ENCODE assay signal across 10 cellular contexts in the genomic region with DNA sequence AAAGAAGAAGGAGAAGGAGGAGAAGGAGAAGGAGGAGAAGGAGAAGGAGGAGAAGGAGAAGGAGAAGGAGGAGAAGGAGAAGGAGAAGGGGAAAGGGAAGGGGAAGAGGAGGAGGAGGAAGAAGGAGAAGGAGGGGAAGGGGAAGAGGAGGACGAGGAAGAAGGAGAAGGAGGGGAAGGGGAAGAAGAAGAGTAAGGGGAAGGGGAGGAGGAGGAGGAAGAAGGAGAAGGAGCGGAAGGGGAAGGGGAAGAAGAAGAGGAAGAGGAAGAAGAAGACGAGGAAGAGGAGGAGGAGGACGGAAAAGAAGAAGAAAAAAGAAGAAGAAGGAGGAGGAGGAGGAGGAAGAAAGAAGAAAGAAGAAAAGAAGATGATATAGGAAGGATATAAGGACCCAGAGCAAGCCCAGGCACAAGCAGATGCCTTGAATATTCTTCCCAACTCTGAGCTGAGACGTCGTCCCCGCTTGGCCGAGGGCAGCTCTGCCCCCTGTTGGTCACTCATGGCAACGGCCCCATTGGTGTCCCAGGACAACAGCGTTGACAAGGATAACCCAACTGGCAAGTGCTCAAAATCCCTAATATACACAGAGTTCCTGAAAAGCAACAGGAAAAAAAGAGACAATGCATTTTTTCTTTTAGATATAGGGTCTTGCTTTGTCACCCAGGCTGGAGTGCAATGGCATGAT. TPM values are rescaled to one million over a fixed set of nuclear protein-coding genes. Genes with fewer than 3 reads are reported as not detected.
DNase-seq lines count a peak whose midpoint lies in the region; ATAC-seq and TF ChIP-seq lines count a peak whose summit lies in the region.
"Had no signal": no experiment of that assay in that cellular context is flagged by ENCODE, and none has a peak within 500 bp of the region (broad histone marks: within the 10 kb centered on the region; RNA-seq: fewer than 3 reads in every experiment).

No MANE protein-coding gene starts in this region.

- TF ChIP-seq CTCF in endothelial cell (IDR thresholded peaks at IDR 0.05; ENCODE audit: unreplicated experiment) (peak; percentile 67), smooth muscle cell (IDR thresholded peaks at IDR 0.05; ENCODE audit: borderline replicate concordance, insufficient read depth, poor library complexity, severe bottlenecking) (peak; percentile 46), omental fat pad (IDR thresholded peaks at IDR 0.05) (no peak)
- no peak for TF ChIP-seq CTCF in CD4-positive, alpha-beta T cell (IDR thresholded peaks at IDR 0.05)

- H3K79me2 ChIP-seq in smooth muscle cell (ENCODE audit: low read depth) = no peaks in the 10 kb centered on the region

- no peaks in the 10 kb centered on the region for H3K36me3 Mint-ChIP-seq in endothelial cell (ENCODE audit: low read depth, unreplicated experiment)
- H3K36me3 Mint-ChIP-seq in CD4-positive, alpha-beta T cell (ENCODE audit: low read depth) = no peaks in the 10 kb centered on the region
- H3K36me3 Mint-ChIP-seq: CD4-positive, CD25-positive, alpha-beta regulatory T cell had no signal

- H3K27ac ChIP-seq in smooth muscle cell (ENCODE audit: low read depth) = no peak overlapping the region
- H3K27ac ChIP-seq in CD4-positive, alpha-beta T cell (ENCODE audit: low read depth, low read length) = no peak overlapping the region

- no peaks in the 10 kb centered on the region for H3K4me1 Mint-ChIP-seq in endothelial cell (ENCODE audit: unreplicated experiment)
- H3K4me1 Mint-ChIP-seq in CD4-positive, alpha-beta T cell (ENCODE audit: low read depth) = no peaks in the 10 kb centered on the region
- H3K4me1 Mint-ChIP-seq: CD4-positive, CD25-positive, alpha-beta regulatory T cell had no signal

- no peak overlapping the region for H3K4me3 ChIP-seq in smooth muscle cell

- intact Hi-C loops in CD4-positive, alpha-beta T cell (cut with DNase I, micrococcal nuclease) = no loop called here

- H3K36me3 ChIP-seq in smooth muscle cell (ENCODE audit: low read depth) = no peaks in the 10 kb centered on the region

- no peak overlapping the region for H3K27ac Mint-ChIP-seq in endothelial cell (ENCODE audit: unreplicated experiment)
- no peak overlapping the region for H3K27ac Mint-ChIP-seq in CD4-positive, alpha-beta T cell
- H3K27ac Mint-ChIP-seq: CD4-positive, CD25-positive, alpha-beta regulatory T cell had no signal

- ATAC-seq in omental fat pad (ENCODE audit: low FRiP score) = no peak
- ATAC-seq in GM19328 (IDR thresholded peaks at IDR 0.05; ENCODE audit: unreplicated experiment) = no peak
- ATAC-seq in CD4-positive, alpha-beta T cell (ENCODE audit: poor library complexity) = no peak

- POLR2A ChIA-PET in CD4-positive, alpha-beta T cell (lab: Charles Lee) = no interaction called here

- peak; percentile 23 for DNase-seq in NCI-H82 (lab: John Stamatoyannopoulos, UW)
- no peak for DNase-seq in NCI-H82 treated with DMSO at 0.1 percent for 48 hours (lab: John Stamatoyannopoulos, UW; ENCODE audit: unreplicated experiment)
- peak; percentile 30 for DNase-seq in NAMALWA (ENCODE audit: low spot score)
- peak; percentile 35 for DNase-seq in endothelial cell (ENCODE audit: low spot score)
- DNase-seq in smooth muscle cell (lab: John Stamatoyannopoulos, UW; ENCODE audit: unreplicated experiment) = no peak
- no peak for DNase-seq in omental fat pad (ENCODE audit: low spot score)
- no peak for DNase-seq in CD4-positive, alpha-beta T cell
- DNase-seq: CD4-positive, CD25-positive, alpha-beta regulatory T cell had no signal

- no peak overlapping the region for H2AFZ ChIP-seq in smooth muscle cell (ENCODE audit: low read depth)

- no peak overlapping the region for H3K4me3 Mint-ChIP-seq in endothelial cell (ENCODE audit: unreplicated experiment)
- H3K4me3 Mint-ChIP-seq in CD4-positive, alpha-beta T cell = no peak overlapping the region
- H3K4me3 Mint-ChIP-seq: CD4-positive, CD25-positive, alpha-beta regulatory T cell had no signal

- no peak overlapping the region for H3K4me2 ChIP-seq in smooth muscle cell

- no peaks in the 10 kb centered on the region for H3K9me3 ChIP-seq in smooth muscle cell (replicated peaks; ENCODE audit: low read depth)
- peaks cover 2% of the 10 kb centered on the region for H3K9me3 ChIP-seq in CD4-positive, alpha-beta T cell (ENCODE audit: control insufficient read depth, low read length)

- peaks cover 3% of the 10 kb centered on the region for H3K27me3 Mint-ChIP-seq in endothelial cell (ENCODE audit: unreplicated experiment)
- peaks cover 20% of the 10 kb centered on the region for H3K27me3 Mint-ChIP-seq in CD4-positive, alpha-beta T cell
- H3K27me3 Mint-ChIP-seq: CD4-positive, CD25-positive, alpha-beta regulatory T cell had no signal

- no peaks in the 10 kb centered on the region for H3K9me3 Mint-ChIP-seq in endothelial cell (ENCODE audit: unreplicated experiment)
- peaks cover 3% of the 10 kb centered on the region for H3K9me3 Mint-ChIP-seq in CD4-positive, alpha-beta T cell

- no peaks in the 10 kb centered on the region for H3F3A ChIP-seq in smooth muscle cell (ENCODE audit: low read depth)

- 7% methylated on average over 7 of the region's 10 CpGs for WGBS in smooth muscle cell (ENCODE audit: low lambda C conversion rate)

- no peak overlapping the region for H3K9ac ChIP-seq in smooth muscle cell (ENCODE audit: low read depth)

- no peaks in the 10 kb centered on the region for H3K27me3 ChIP-seq in smooth muscle cell (ENCODE audit: low read depth)
- H3K27me3 ChIP-seq in CD4-positive, alpha-beta T cell (ENCODE audit: control insufficient read depth, insufficient read depth, low read length) = peaks cover 7% of the 10 kb centered on the region

- CTCF ChIA-PET in CD4-positive, alpha-beta T cell (lab: Charles Lee) = no interaction called here

- no peaks in the 10 kb centered on the region for H4K20me1 ChIP-seq in smooth muscle cell (ENCODE audit: low read depth)

- H3K4me1 ChIP-seq in smooth muscle cell (ENCODE audit: low read depth) = no peaks in the 10 kb centered on the region

RNA-seq across cellular contexts. Expression of a gene that starts 30.6 kb away (rescaled TPM):
- total RNA-seq in endothelial cell (ENCODE audit: unreplicated experiment) (not detected), smooth muscle cell (not detected in 2 replicates), omental fat pad (not detected)
- not detected in 2 replicates for polyA plus RNA-seq in smooth muscle cell
- not detected for total RNA-seq in CD4-positive, alpha-beta T cell
- total RNA-seq: CD4-positive, CD25-positive, alpha-beta regulatory T cell had no signal
- polyA plus RNA-seq: CD4-positive, CD25-positive, alpha-beta regulatory T cell had no signal

RNA-seq across cellular contexts. Expression of a gene that starts 53.2 kb away (rescaled TPM):
- not detected for total RNA-seq in endothelial cell (ENCODE audit: unreplicated experiment)
- not detected in 2 replicates for total RNA-seq in smooth muscle cell
- 0.08 TPM in 1 of 2 replicates, not detected in the other for polyA plus RNA-seq in smooth muscle cell
- total RNA-seq in omental fat pad = not detected
- not detected for total RNA-seq in CD4-positive, alpha-beta T cell
- total RNA-seq: CD4-positive, CD25-positive, alpha-beta regulatory T cell; M059J had no signal
- polyA plus RNA-seq: CD4-positive, CD25-positive, alpha-beta regulatory T cell had no signal

Comparison
In these comparisons a context has a peak if more than half of its experiments do, and no peak if none do; other contexts are left out.
1. DNase-seq: peak in NCI-H82 (single experiment), NAMALWA (single experiment) and endothelial cell (single experiment); none in NCI-H82 treated with DMSO at 0.1 percent for 48 hours (single experiment), smooth muscle cell (single experiment), omental fat pad (single experiment) and CD4-positive, alpha-beta T cell (0 of 10).
2. CTCF ChIP-seq: peak in endothelial cell (single experiment) and smooth muscle cell (single experiment); none in omental fat pad (0 of 3) and CD4-positive, alpha-beta T cell (single experiment).